ENCODE assay signal across 2 cellular contexts in genomic region chr16:1789643-1790045, GRCh38.
TF ChIP-seq lines count a peak whose summit lies in the region.

No MANE protein-coding gene starts in this region.

TF ChIP-seq in HepG2, 621 proteins besides CTCF, POLR2A, EP300 and RAD21:
- TF ChIP-seq HNRNPUL1 (IDR thresholded peaks at IDR 0.05; ENCODE audit: low read depth, low read length) (no peak), RBFOX2 (IDR thresholded peaks at IDR 0.05; ENCODE audit: low read depth, low read length) (0 out of 2 replicates have a peak, but pooled peaks have one; percentile 25), AGO2 (optimal IDR thresholded peaks at IDR 0.05; ENCODE audit: low read depth, low read length) (peak; percentile 23)
TF ChIP-seq in HepG2: peak in this region for 2.

TF ChIP-seq in WTC11, 78 proteins besides CTCF, POLR2A, EP300 and RAD21:
- no peak for TF ChIP-seq ZNF423 (CRISPR knock-in tag; IDR thresholded peaks at IDR 0.05)
- TF ChIP-seq ERG (CRISPR knock-in tag; IDR thresholded peaks at IDR 0.05) = no peak
- no peak for TF ChIP-seq NR2C2 (CRISPR knock-in tag; IDR thresholded peaks at IDR 0.05)
- TF ChIP-seq ZSCAN18 (CRISPR knock-in tag; IDR thresholded peaks at IDR 0.05) = no peak
- TF ChIP-seq ZNF317 (CRISPR knock-in tag; IDR thresholded peaks at IDR 0.05; ENCODE audit: borderline replicate concordance, low read depth) = no peak
- TF ChIP-seq PRRX2 (CRISPR knock-in tag; IDR thresholded peaks at IDR 0.05) = no peak
- TF ChIP-seq PREB (CRISPR knock-in tag; IDR thresholded peaks at IDR 0.05; ENCODE audit: borderline replicate concordance) = no peak
- TF ChIP-seq NR3C1 (CRISPR knock-in tag; conservative IDR thresholded peaks at IDR 0.05; ENCODE audit: low read depth) = no peak
